In genomic region chr11:74726547-74727182, GRCh38 we compare ENCODE assay signal across 8 cellular contexts. TPM values are rescaled to one million over a fixed set of nuclear protein-coding genes. Genes with fewer than 3 reads are reported as not detected.
DNase-seq lines count a peak whose midpoint lies in the region; ATAC-seq lines count a peak whose summit lies in the region.

No MANE protein-coding gene starts in this region.

- no peak overlapping the region for H3K4me3 Mint-ChIP-seq in activated CD8-positive, alpha-beta memory T cell treated with anti-CD3 and anti-CD28 coated beads, Interleukin-2, amount 10 ng/mL, durations not matched to agents 7 days and 5 days

- DNase-seq in AML-193 (lab: John Stamatoyannopoulos, UW) (peak; percentile 9 to 33), NOMO-1 (lab: John Stamatoyannopoulos, UW; ENCODE audit: unreplicated experiment in 2 of 2) (peak; percentile 22 to 33), epithelial cell of prostate (ENCODE audit: low read depth, low spot score) (peak; percentile 10), myocyte (ENCODE audit: low read depth) (peak; percentile 94)
- DNase-seq in activated CD8-positive, alpha-beta memory T cell treated with anti-CD3 and anti-CD28 coated beads, Interleukin-2, amount 10 ng/mL, durations not matched to agents 7 days and 5 days: peak; percentile 71
- peak; percentile 40 for DNase-seq in stimulated activated naive CD4-positive, alpha-beta T cell treated with Interleukin-2 at 50 U/mL for 16 hours (lab: John Stamatoyannopoulos, UW)

- no peak overlapping the region for H3K27ac ChIP-seq in epithelial cell of prostate

- H3K27me3 Mint-ChIP-seq in activated CD8-positive, alpha-beta memory T cell treated with anti-CD3 and anti-CD28 coated beads, Interleukin-2, amount 10 ng/mL, durations not matched to agents 7 days and 5 days: peaks cover 55% of the 10 kb centered on the region

- CTCF ChIA-PET in activated CD8-positive, alpha-beta memory T cell treated with anti-CD3 and anti-CD28 coated beads, Interleukin-2, amount 10 ng/mL, durations not matched to agents 7 days and 5 days (lab: Charles Lee): interaction anchor here (0.5 to 6.6 kb wide), 13 partner anchors 8 to 471 kb away, joined by 3 to 66 read pairs (median 3); no protein-coding TSS in a partner anchor

- no peaks in the 10 kb centered on the region for H3K36me3 Mint-ChIP-seq in activated CD8-positive, alpha-beta memory T cell treated with anti-CD3 and anti-CD28 coated beads, Interleukin-2, amount 10 ng/mL, durations not matched to agents 7 days and 5 days

- peaks cover 3% of the 10 kb centered on the region for H3K4me1 Mint-ChIP-seq in activated CD8-positive, alpha-beta memory T cell treated with anti-CD3 and anti-CD28 coated beads, Interleukin-2, amount 10 ng/mL, durations not matched to agents 7 days and 5 days

- ATAC-seq in GM19023 (IDR thresholded peaks at IDR 0.05; ENCODE audit: unreplicated experiment) (peak; percentile 95), HG03442 (IDR thresholded peaks at IDR 0.05; ENCODE audit: unreplicated experiment) (peak; percentile 84)
- peak; percentile 97 for ATAC-seq in activated CD8-positive, alpha-beta memory T cell treated with anti-CD3 and anti-CD28 coated beads, Interleukin-2, amount 10 ng/mL, durations not matched to agents 7 days and 5 days

- H3K27ac Mint-ChIP-seq in activated CD8-positive, alpha-beta memory T cell treated with anti-CD3 and anti-CD28 coated beads, Interleukin-2, amount 10 ng/mL, durations not matched to agents 7 days and 5 days: no peak overlapping the region

- no peaks in the 10 kb centered on the region for H3K9me3 Mint-ChIP-seq in activated CD8-positive, alpha-beta memory T cell treated with anti-CD3 and anti-CD28 coated beads, Interleukin-2, amount 10 ng/mL, durations not matched to agents 7 days and 5 days (ENCODE audit: low read depth)

RNA-seq across cellular contexts. Expression of gene CHRDL2, which starts 4.6 kb away (rescaled TPM):
- total RNA-seq in activated CD8-positive, alpha-beta memory T cell treated with anti-CD3 and anti-CD28 coated beads, Interleukin-2, amount 10 ng/mL, durations not matched to agents 7 days and 5 days: not detected
- not detected in 2 replicates for total RNA-seq in myocyte
- not detected for polyA plus RNA-seq in myocyte (2012)

RNA-seq across cellular contexts. Expression of gene RNF169, which starts 22.0 kb away (rescaled TPM):
- total RNA-seq in activated CD8-positive, alpha-beta memory T cell treated with anti-CD3 and anti-CD28 coated beads, Interleukin-2, amount 10 ng/mL, durations not matched to agents 7 days and 5 days: 10 to 100 TPM; 17.2 to 17.3 TPM
- 12.3 and 14.2 TPM in 2 replicates for total RNA-seq in myocyte
- 3.4 TPM for polyA plus RNA-seq in myocyte (2012)

Comparison
In these comparisons a context has a peak if more than half of its experiments do, and no peak if none do; other contexts are left out.
1. DNase-seq: peak in every context shown above with its lines; median percentile 94 in myocyte; 71 in activated CD8-positive, alpha-beta memory T cell treated with anti-CD3 and anti-CD28 coated beads, Interleukin-2, amount 10 ng/mL, durations not matched to agents 7 days and 5 days; 40 in stimulated activated naive CD4-positive, alpha-beta T cell treated with Interleukin-2 at 50 U/mL for 16 hours; 28 in NOMO-1; 21 in AML-193; 10 in epithelial cell of prostate.